In genomic region chr15:42547926-42548257, GRCh38 we compare ENCODE assay signal across 8 cellular contexts. TPM values are rescaled to one million over a fixed set of nuclear protein-coding genes. Genes with fewer than 3 reads are reported as not detected.
A peak's percentile ranks its signal among the peaks of the same experiment; 100 is the strongest.
DNase-seq lines count a peak whose midpoint lies in the region; ATAC-seq, FAIRE-seq and TF ChIP-seq lines count a peak whose summit lies in the region.

No MANE protein-coding gene starts in this region.

- H3K4me1 ChIP-seq in A549 (peaks cover 16% of the 10 kb centered on the region; the same call in 2 of the 3 replicates), SJSA1 (replicated peaks) (peaks cover 13% of the 10 kb centered on the region; the same call in 1 of the 2 replicates), esophagus muscularis mucosa (peaks cover 24 to 40% (median 40%) of the 10 kb centered on the region in 4 donors)

- H3K4me2 ChIP-seq in A549 (peak overlapping the region; percentile 88), neural cell (ENCODE audit: low read length) (peak overlapping the region; percentile 68)

- no peak for TF ChIP-seq EP300 in A549 (IDR thresholded peaks at IDR 0.05)
- TF ChIP-seq EP300 in esophagus muscularis mucosa (IDR thresholded peaks at IDR 0.05) = no peak
- TF ChIP-seq EP300 in neural cell (conservative IDR thresholded peaks at IDR 0.05; ENCODE audit: poor library complexity, severe bottlenecking) = no peak

- WGBS in A549 (ENCODE audit: missing lambda C conversion rate) = 20% methylated on average over 9 of the region's 9 CpGs
- 2% methylated on average over 9 of the region's 9 CpGs for WGBS in esophagus muscularis mucosa

- ATAC-seq in A549 (peak; percentile 23 to 34; a peak in 3 of 6 replicates), GM19438 (IDR thresholded peaks at IDR 0.05; ENCODE audit: low read depth, unreplicated experiment) (peak; percentile 21), HG02970 (IDR thresholded peaks at IDR 0.05; ENCODE audit: low FRiP score, unreplicated experiment) (no peak)

- CTCF ChIA-PET in A549 (lab: Yijun Ruan, JAX) = interaction anchor here (0.5 to 1.5 kb wide), 4 partner anchors 33 to 378 kb away, joined by 3 to 4 read pairs (median 4); no protein-coding TSS in a partner anchor

- TF ChIP-seq POLR2A in A549 (IDR thresholded peaks at IDR 0.05; ENCODE audit: low read length) (no peak), esophagus muscularis mucosa (IDR thresholded peaks at IDR 0.05; ENCODE audit: low read depth) (no peak)

- peak overlapping the region; percentile 94 for H2AFZ ChIP-seq in neural cell (ENCODE audit: low read depth, low read length)

- H3F3A ChIP-seq in neural cell (ENCODE audit: insufficient read depth, low read length, poor library complexity, severe bottlenecking) = no peaks in the 10 kb centered on the region

- H3K9me3 ChIP-seq in A549 = no peaks in the 10 kb centered on the region
- no peaks in the 10 kb centered on the region for H3K9me3 ChIP-seq in SJSA1 (replicated peaks)
- no peaks in the 10 kb centered on the region for H3K9me3 ChIP-seq in esophagus muscularis mucosa
- no peaks in the 10 kb centered on the region for H3K9me3 ChIP-seq in neural cell (ENCODE audit: low read length)

- POLR2A ChIA-PET in A549 (lab: Yijun Ruan, JAX) = interaction anchor here (0.8 to 1.5 kb wide), 4 partner anchors 28 to 275 kb away, joined by 3 to 5 read pairs (median 4); partner anchors contain the start of genes GANC, STARD9, TMEM87A and ZNF106

- H3K27me3 ChIP-seq in SJSA1 (replicated peaks) (no peaks in the 10 kb centered on the region), esophagus muscularis mucosa (no peaks in the 10 kb centered on the region), neural cell (ENCODE audit: insufficient read depth, low read depth, low read length) (no peaks in the 10 kb centered on the region)

- no peak for TF ChIP-seq CTCF in A549 (IDR thresholded peaks at IDR 0.05)
- no peak for TF ChIP-seq CTCF in esophagus muscularis mucosa (IDR thresholded peaks at IDR 0.05)
- TF ChIP-seq CTCF in neural cell (IDR thresholded peaks at IDR 0.05; ENCODE audit: poor library complexity, severe bottlenecking) = no peak

- intact Hi-C loops in esophagus muscularis mucosa (cut with DNase I) = loop anchor here (5.0 kb wide), 1 partner anchor 104 kb away; no protein-coding TSS in a partner anchor

- no peaks in the 10 kb centered on the region for H3K9me2 ChIP-seq in neural cell (ENCODE audit: insufficient read depth, low read length)

- H3K27ac ChIP-seq in A549 (peak overlapping the region; percentile 86 to 98), SJSA1 (peak overlapping the region; percentile 79; the same call in 1 of the 2 replicates), esophagus muscularis mucosa (replicated peaks in 1 of 4) (peak overlapping the region; percentile 90 to 95 (median 92)), neural cell (ENCODE audit: low read length) (peak overlapping the region; percentile 91)

- H3K79me2 ChIP-seq in neural cell (replicated peaks; ENCODE audit: insufficient read depth, low read length) = peaks cover 27% of the 10 kb centered on the region

- TF ChIP-seq RAD21 in A549 (conservative IDR thresholded peaks at IDR 0.05 in 1 of 2, IDR thresholded peaks at IDR 0.05 in 1 of 2) (no peak), neural cell (conservative IDR thresholded peaks at IDR 0.05) (no peak)

- no peak for FAIRE-seq in A549 (lab: Jason Lieb, UNC)

- peak overlapping the region; percentile 90 for H3K9ac ChIP-seq in neural cell (ENCODE audit: low read length)

- H3K4me3 ChIP-seq in A549 (peak overlapping the region; percentile 77), SJSA1 (peak overlapping the region; percentile 87), esophagus muscularis mucosa (peak overlapping the region; percentile 80 to 93 (median 83)), neural cell (ENCODE audit: low read length) (peak overlapping the region; percentile 81)

- H3K36me3 ChIP-seq in SJSA1 (peaks cover 54% of the 10 kb centered on the region), esophagus muscularis mucosa (peaks cover 10 to 29% (median 23%) of the 10 kb centered on the region in 4 donors), neural cell (ENCODE audit: insufficient read depth, low read length) (no peaks in the 10 kb centered on the region)

- DNase-seq in A549 (ENCODE audit: low read depth in 1 of 2, low spot score in 1 of 2) (no peak), SJSA1 (ENCODE audit: low read depth in 1 of 2, low spot score in 2 of 2) (no peak), esophagus muscularis mucosa (ENCODE audit: extremely low spot score) (no peak), NAMALWA (ENCODE audit: low spot score) (no peak), activated gamma-delta T cell treated with Interleukin-2 at 50 U/mL for 16 hours (no peak)

- H4K20me1 ChIP-seq in neural cell (ENCODE audit: insufficient read depth) = no peaks in the 10 kb centered on the region

TF ChIP-seq in A549, 52 proteins besides CTCF, POLR2A, EP300 and RAD21 (continues in another document):
- TF ChIP-seq MAZ (IDR thresholded peaks at IDR 0.05; ENCODE audit: borderline replicate concordance, low read depth, low read length) (no peak), RFX5 (IDR thresholded peaks at IDR 0.05) (no peak), SREBF2 (IDR thresholded peaks at IDR 0.05) (no peak), EHMT2 (IDR thresholded peaks at IDR 0.05; ENCODE audit: low read depth) (no peak), HEYL (CRISPR knock-in tag; IDR thresholded peaks at IDR 0.05) (no peak)

RNA-seq across cellular contexts. Expression of gene LRRC57, which starts 0.7 kb away (rescaled TPM):
- polyA plus RNA-seq in A549 (2011; rRNA removed) (12.3 and 13.1 TPM in 2 replicates), A549 (2017; fragmentation: RNase III; extraction: RNeasy Plus Mini Kit Qiagen cat#74134 plus additional on column Dnase treatment) (7.4 to 9.7 TPM (median 9.2 TPM) in 3 replicates), neural cell (8.4 and 11.6 TPM in 2 replicates)
- polyA plus RNA-seq in A549 (2012; cell fraction: cytosol; rRNA removed) = 5.0 TPM in 2 replicates
- 1.6 and 2.4 TPM in 2 replicates for polyA plus RNA-seq in A549 (2012; cell fraction: nucleus; rRNA removed)
- 4.0 and 6.0 TPM in 2 replicates for polyA minus RNA-seq in A549 (2011; rRNA and poly(A)+ RNA removed)
- total RNA-seq in SJSA1 (2014; rRNA removed; shearing (Covaris generic)) = 13.9 and 24.4 TPM in 2 replicates
- 10 to 100 TPM; 12.8 to 20.1 (median 17.3) TPM for total RNA-seq in esophagus muscularis mucosa
- polyA minus RNA-seq in neural cell = 23.1 and 26.9 TPM in 2 replicates

RNA-seq across cellular contexts. Expression of gene HAUS2, which starts 0.7 kb away (rescaled TPM):
- polyA plus RNA-seq in A549 (2011; rRNA removed) (29.7 and 31.0 TPM in 2 replicates), A549 (2017; fragmentation: RNase III; extraction: RNeasy Plus Mini Kit Qiagen cat#74134 plus additional on column Dnase treatment) (13.3 to 16.3 TPM (median 15.7 TPM) in 3 replicates), neural cell (48.9 and 76.0 TPM in 2 replicates)
- 10.3 and 10.4 TPM in 2 replicates for polyA plus RNA-seq in A549 (2012; cell fraction: cytosol; rRNA removed)
- polyA plus RNA-seq in A549 (2012; cell fraction: nucleus; rRNA removed) = 3.7 and 6.2 TPM in 2 replicates
- 6.7 and 7.1 TPM in 2 replicates for polyA minus RNA-seq in A549 (2011; rRNA and poly(A)+ RNA removed)
- total RNA-seq in SJSA1 (2014; rRNA removed; shearing (Covaris generic)) = 88.9 and 92.3 TPM in 2 replicates
- total RNA-seq in esophagus muscularis mucosa = 10 to 100 TPM; 13.2 to 28.2 (median 16.0) TPM
- polyA minus RNA-seq in neural cell = 55.8 and 61.9 TPM in 2 replicates

RNA-seq across cellular contexts. Expression of gene STARD9, which starts 27.5 kb away (rescaled TPM):
- polyA plus RNA-seq in A549 (2011; rRNA removed) (1.2 and 2.0 TPM in 2 replicates), A549 (2017; fragmentation: RNase III; extraction: RNeasy Plus Mini Kit Qiagen cat#74134 plus additional on column Dnase treatment) (1.2 to 1.5 TPM (median 1.3 TPM) in 3 replicates), neural cell (6.4 and 7.1 TPM in 2 replicates)
- 0.63 and 0.79 TPM in 2 replicates for polyA plus RNA-seq in A549 (2012; cell fraction: cytosol; rRNA removed)
- polyA plus RNA-seq in A549 (2012; cell fraction: nucleus; rRNA removed) = 3.5 and 5.8 TPM in 2 replicates
- 3.3 TPM in 2 replicates for polyA minus RNA-seq in A549 (2011; rRNA and poly(A)+ RNA removed)
- total RNA-seq in SJSA1 (2014; rRNA removed; shearing (Covaris generic)) = 4.0 and 7.4 TPM in 2 replicates
- 10 to 100 TPM; 14.2 to 46.9 (median 33.3) TPM for total RNA-seq in esophagus muscularis mucosa
- 12.7 and 14.0 TPM in 2 replicates for polyA minus RNA-seq in neural cell

RNA-seq across cellular contexts. Expression of gene SNAP23, which starts 52.5 kb away (rescaled TPM):
- polyA plus RNA-seq in A549 (2011; rRNA removed) (25.9 and 33.6 TPM in 2 replicates), A549 (2017; fragmentation: RNase III; extraction: RNeasy Plus Mini Kit Qiagen cat#74134 plus additional on column Dnase treatment) (44.5 to 52.0 TPM (median 51.2 TPM) in 3 replicates), neural cell (36.6 and 40.7 TPM in 2 replicates)
- 12.2 and 12.3 TPM in 2 replicates for polyA plus RNA-seq in A549 (2012; cell fraction: cytosol; rRNA removed)
- 4.7 and 9.1 TPM in 2 replicates for polyA plus RNA-seq in A549 (2012; cell fraction: nucleus; rRNA removed)
- 8.3 and 9.2 TPM in 2 replicates for polyA minus RNA-seq in A549 (2011; rRNA and poly(A)+ RNA removed)
- 88.9 and 163 TPM in 2 replicates for total RNA-seq in SJSA1 (2014; rRNA removed; shearing (Covaris generic))
- 10 to 100 TPM; 48.6 to 76.2 (median 55.1) TPM for total RNA-seq in esophagus muscularis mucosa
- polyA minus RNA-seq in neural cell = 11.7 and 13.4 TPM in 2 replicates

RNA-seq across cellular contexts. Expression of gene ZNF106, which starts 57.0 kb away (rescaled TPM):
- polyA plus RNA-seq in A549 (2011; rRNA removed) (19.3 and 19.4 TPM in 2 replicates), A549 (2017; fragmentation: RNase III; extraction: RNeasy Plus Mini Kit Qiagen cat#74134 plus additional on column Dnase treatment) (7.7 to 8.4 TPM (median 7.8 TPM) in 3 replicates), neural cell (18.6 and 24.0 TPM in 2 replicates)
- polyA plus RNA-seq in A549 (2012; cell fraction: cytosol; rRNA removed) = 4.0 and 4.9 TPM in 2 replicates
- polyA plus RNA-seq in A549 (2012; cell fraction: nucleus; rRNA removed) = 2.5 and 3.3 TPM in 2 replicates
- polyA minus RNA-seq in A549 (2011; rRNA and poly(A)+ RNA removed) = 31.2 and 34.1 TPM in 2 replicates
- total RNA-seq in SJSA1 (2014; rRNA removed; shearing (Covaris generic)) = 61.6 and 62.4 TPM in 2 replicates
- 100 to 1,000 TPM; 312 to 568 (median 428) TPM for total RNA-seq in esophagus muscularis mucosa
- polyA minus RNA-seq in neural cell = 64.3 and 70.0 TPM in 2 replicates
